ENCODE assay signal across 29 cellular contexts in the genomic region with DNA sequence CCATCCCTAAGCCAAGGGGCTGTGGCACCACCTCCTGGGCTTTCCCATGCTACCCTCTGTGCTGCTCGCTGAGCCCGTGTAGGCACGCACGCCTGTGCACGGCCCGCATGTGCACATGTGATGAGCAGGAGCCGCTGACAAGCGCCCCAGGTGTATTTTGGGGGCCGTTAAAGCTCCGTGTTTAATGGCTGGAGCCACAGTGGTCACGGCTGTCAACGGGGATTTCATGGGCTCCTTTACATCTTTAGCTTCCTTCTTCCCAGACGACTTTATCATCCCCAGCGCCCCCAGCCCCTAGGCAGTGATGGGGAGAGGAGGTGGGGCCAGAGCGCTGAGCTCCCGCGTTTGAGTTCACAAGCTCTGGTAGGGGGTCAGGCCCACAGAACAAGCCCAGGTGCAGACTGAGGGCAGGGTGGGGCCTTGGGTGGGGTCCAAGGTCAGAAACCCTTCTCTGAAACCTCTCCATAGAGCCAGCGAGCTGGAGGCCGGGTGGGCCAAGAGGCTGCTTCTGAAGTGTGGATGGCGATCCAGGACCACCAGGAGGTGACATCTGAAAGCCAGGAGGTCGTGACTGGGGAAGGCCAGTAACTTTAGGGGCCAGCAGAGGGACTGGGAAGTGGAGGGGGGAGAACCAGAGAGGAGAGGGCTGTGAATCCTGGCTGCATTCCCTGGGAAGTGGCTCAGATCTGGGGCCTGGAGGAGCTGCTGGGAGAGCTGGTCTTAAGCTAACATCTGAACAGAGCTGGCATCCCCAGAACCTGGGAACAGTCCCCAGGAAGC. TPM values are rescaled to one million over a fixed set of nuclear protein-coding genes. Genes with fewer than 3 reads are reported as not detected.
"Had no signal": no experiment of that assay in that cellular context is flagged by ENCODE, and none has a peak within 500 bp of the region (broad histone marks: within the 10 kb centered on the region; RNA-seq: fewer than 3 reads in every experiment).

No MANE protein-coding gene starts in this region.

- H3K27ac Mint-ChIP-seq: naive thymus-derived CD4-positive, alpha-beta T cell; natural killer cell treated with Interleukin-12 subunit alpha and Interleukin-12 subunit beta and Interleukin-15 and Interleukin-18, amount 100 ng/mL, for 72 hours; stimulated activated naive B cell treated with anti-CD40 and anti-IgM and Interleukin-4, amounts not matched to agents 10 μg/mL and 1 μg/mL and 100 μg/mL, for 72 hours had no signal

- H2AFZ ChIP-seq: hepatocyte, parathyroid adenoma had no signal

- H3K36me3 Mint-ChIP-seq: naive thymus-derived CD4-positive, alpha-beta T cell; natural killer cell treated with Interleukin-12 subunit alpha and Interleukin-12 subunit beta and Interleukin-15 and Interleukin-18, amount 100 ng/mL, for 72 hours; stimulated activated naive B cell treated with anti-CD40 and anti-IgM and Interleukin-4, amounts not matched to agents 10 μg/mL and 1 μg/mL and 100 μg/mL, for 72 hours had no signal

- H3K4me3 ChIP-seq: heart right ventricle, hepatocyte, left ventricle myocardium inferior, lung, mucosa of descending colon, psoas muscle, right lobe of liver, smooth muscle cell, stomach, testis, thyroid gland, transverse colon, upper lobe of right lung, uterus had no signal

- H3K4me2 ChIP-seq: hepatocyte, smooth muscle cell had no signal

- H3K4me3 Mint-ChIP-seq: naive thymus-derived CD4-positive, alpha-beta T cell; natural killer cell treated with Interleukin-12 subunit alpha and Interleukin-12 subunit beta and Interleukin-15 and Interleukin-18, amount 100 ng/mL, for 72 hours; stimulated activated naive B cell treated with anti-CD40 and anti-IgM and Interleukin-4, amounts not matched to agents 10 μg/mL and 1 μg/mL and 100 μg/mL, for 72 hours had no signal

- DNase-seq: heart right ventricle; islet precursor cell; left ventricle myocardium inferior; midbrain; mucosa of descending colon; naive thymus-derived CD4-positive, alpha-beta T cell; nucleus accumbens; psoas muscle; right lobe of liver; stimulated activated CD4-positive, alpha-beta T cell treated with anti-CD3 and anti-CD28 coated beads, Interleukin-1b, Interleukin-23, amount 100 ng/mL, for 48 hours; stimulated activated CD4-positive, alpha-beta T cell treated with anti-CD3 and anti-CD28 coated beads, Interleukin-2, amount 100 ng/mL, for 48 hours; stimulated activated naive B cell treated with anti-CD40 and anti-IgM and Interleukin-4, amounts not matched to agents 10 μg/mL and 1 μg/mL and 100 μg/mL, for 72 hours; stimulated activated naive CD8-positive, alpha-beta T cell treated with anti-CD3 and anti-CD28 coated beads, Interleukin-15, Interleukin-2, amounts not matched to agents 100 U/mL and 50 U/mL, for 24 hours; stomach; testis; thyroid gland; transverse colon; upper lobe of right lung; uterus had no signal

- H3K27ac ChIP-seq: heart right ventricle, hepatocyte, left ventricle myocardium inferior, parathyroid adenoma, psoas muscle, right lobe of liver, stomach, testis, thyroid gland, transverse colon, upper lobe of right lung, uterus had no signal

- H3K9me3 ChIP-seq: heart right ventricle, left ventricle myocardium inferior, mucosa of descending colon, psoas muscle, right lobe of liver, stomach, testis, thyroid gland, transverse colon, upper lobe of right lung, uterus had no signal

- H3K27me3 ChIP-seq: testis, thyroid gland, uterus had no signal

- H3K4me1 ChIP-seq: heart right ventricle, left ventricle myocardium inferior, parathyroid adenoma, psoas muscle, right lobe of liver, thyroid gland, upper lobe of right lung, uterus had no signal

- H3K9ac ChIP-seq: parathyroid adenoma had no signal

- ATAC-seq: heart right ventricle; mucosa of descending colon; naive thymus-derived CD4-positive, alpha-beta T cell; natural killer cell treated with Interleukin-12 subunit alpha and Interleukin-12 subunit beta and Interleukin-15 and Interleukin-18, amount 100 ng/mL, for 72 hours; psoas muscle; right lobe of liver; stimulated activated naive B cell treated with anti-CD40 and anti-IgM and Interleukin-4, amounts not matched to agents 10 μg/mL and 1 μg/mL and 100 μg/mL, for 72 hours; stimulated activated naive CD8-positive, alpha-beta T cell treated with anti-CD3 and anti-CD28 coated beads, Interleukin-15, Interleukin-2, amounts not matched to agents 100 U/mL and 50 U/mL, for 24 hours; upper lobe of right lung had no signal

- H3K36me3 ChIP-seq: heart right ventricle, left ventricle myocardium inferior, right lobe of liver, stomach, thyroid gland, transverse colon, upper lobe of right lung, uterus had no signal

RNA-seq across cellular contexts. Expression of gene EPHA8, which starts 11.5 kb away (rescaled TPM):
- total RNA-seq: hepatocyte; kidney epithelial cell; left ventricle myocardium inferior; lung; mesenteric fat pad; mucosa of descending colon; myocyte; naive thymus-derived CD4-positive, alpha-beta T cell; natural killer cell treated with Interleukin-12 subunit alpha and Interleukin-12 subunit beta and Interleukin-15 and Interleukin-18, amount 100 ng/mL, for 72 hours; posterior vena cava; psoas muscle; right lobe of liver; skeletal muscle tissue; smooth muscle cell; stomach; thyroid gland; transverse colon; upper lobe of right lung had no signal
- polyA plus RNA-seq: hepatocyte; naive thymus-derived CD4-positive, alpha-beta T cell; smooth muscle cell; stomach had no signal
